Comparison of ENCODE assay signal across 8 cellular contexts in genomic region chr22:22720201-22720723, GRCh38.
A peak's percentile ranks its signal among the peaks of the same experiment; 100 is the strongest.
DNase-seq lines count a peak whose midpoint lies in the region; ATAC-seq, FAIRE-seq and TF ChIP-seq lines count a peak whose summit lies in the region.

No MANE protein-coding gene starts in this region.

- H2AFZ ChIP-seq in astrocyte (ENCODE audit: low read depth, low read length): no peak overlapping the region

- no peaks in the 10 kb centered on the region for H3K79me2 ChIP-seq in astrocyte (ENCODE audit: insufficient read depth, low read length)

- H3K27ac ChIP-seq in BLaER1 (peak overlapping the region; percentile 80), astrocyte (ENCODE audit: low read depth, low read length) (no peak overlapping the region)

- ATAC-seq in HG03175 (IDR thresholded peaks at IDR 0.05; ENCODE audit: unreplicated experiment): peak; percentile 48

- in situ Hi-C loops in GM18951 (cut with MboI; ENCODE audit: low sequenced_read_pairs, unreplicated experiment): no loop called here

- H3K27me3 Mint-ChIP-seq in astrocyte (ENCODE audit: low read depth, unreplicated experiment): peaks cover 22% of the 10 kb centered on the region

- H3K27me3 ChIP-seq in BLaER1 (no peaks in the 10 kb centered on the region), astrocyte (ENCODE audit: insufficient read depth, low read length) (no peaks in the 10 kb centered on the region)

- no peak for FAIRE-seq in astrocyte (lab: Jason Lieb, UNC)

- H3K27ac Mint-ChIP-seq in astrocyte (ENCODE audit: unreplicated experiment): no peak overlapping the region

- H3K36me3 Mint-ChIP-seq in astrocyte (ENCODE audit: low read depth, unreplicated experiment): no peaks in the 10 kb centered on the region

- H3K9ac ChIP-seq in BLaER1 (peak overlapping the region; percentile 55), astrocyte (ENCODE audit: low read length) (no peak overlapping the region)

- H3K4me1 ChIP-seq in BLaER1: peaks cover 56% of the 10 kb centered on the region
- peaks cover 4% of the 10 kb centered on the region for H3K4me1 ChIP-seq in astrocyte (ENCODE audit: insufficient read depth, low read length)

- H4K20me1 ChIP-seq in BLaER1 (no peaks in the 10 kb centered on the region), astrocyte (ENCODE audit: insufficient read depth, low read length) (no peaks in the 10 kb centered on the region)

- peaks cover 2% of the 10 kb centered on the region for H3K9me3 Mint-ChIP-seq in astrocyte (ENCODE audit: unreplicated experiment)

- H3K4me1 Mint-ChIP-seq in astrocyte (ENCODE audit: low read depth, unreplicated experiment): peaks cover 15% of the 10 kb centered on the region

- H3K4me3 ChIP-seq in BLaER1 (peak overlapping the region; percentile 19; the same call in 1 of the 2 replicates), astrocyte (ENCODE audit: insufficient read depth, low read depth, low read length) (no peak overlapping the region)

- H3K9me3 ChIP-seq in BLaER1 (no peaks in the 10 kb centered on the region), astrocyte (ENCODE audit: insufficient read depth, low read depth, low read length) (no peaks in the 10 kb centered on the region)

- peak; percentile 65 for TF ChIP-seq POLR2A in GM18951 (IDR thresholded peaks at IDR 0.05; ENCODE audit: extremely low read depth, insufficient read depth, insufficient read length)

- no peak overlapping the region for H3K4me3 Mint-ChIP-seq in astrocyte (ENCODE audit: unreplicated experiment)

- peak overlapping the region; percentile 76 for H3K4me2 ChIP-seq in BLaER1
- H3K4me2 ChIP-seq in astrocyte (ENCODE audit: low read length): no peak overlapping the region

- H3K36me3 ChIP-seq in BLaER1: no peaks in the 10 kb centered on the region
- no peaks in the 10 kb centered on the region for H3K36me3 ChIP-seq in astrocyte (ENCODE audit: insufficient read depth, low read length)

- DNase-seq in RKO (ENCODE audit: low spot score) (peak; percentile 42), astrocyte (ENCODE audit: low read depth) (no peak), islet precursor cell (peak; percentile 84), NCI-H774 (lab: John Stamatoyannopoulos, UW) (no peak)
- peak; percentile 21 for DNase-seq in stimulated activated CD8-positive, alpha-beta memory T cell treated with anti-CD3 and anti-CD28 coated beads, Interleukin-4, amount 100 ng/mL, for 24 hours (ENCODE audit: low read depth)

- peak; percentile 43 for TF ChIP-seq CTCF in astrocyte (IDR thresholded peaks at IDR 0.05; ENCODE audit: insufficient read depth, low read depth, low read length)

Comparison
In these comparisons a context has a peak if more than half of its experiments do, and no peak if none do; other contexts are left out.
1. DNase-seq: peak in RKO (single experiment), islet precursor cell (single experiment) and stimulated activated CD8-positive, alpha-beta memory T cell treated with anti-CD3 and anti-CD28 coated beads, Interleukin-4, amount 100 ng/mL, for 24 hours (single experiment); none in astrocyte (single experiment) and NCI-H774 (single experiment).